Comparison of ENCODE assay signal across 24 cellular contexts in genomic region chr10:71392791-71393781, GRCh38. TPM values are rescaled to one million over a fixed set of nuclear protein-coding genes. Genes with fewer than 3 reads are reported as not detected.
DNase-seq lines count a peak whose midpoint lies in the region; ATAC-seq and TF ChIP-seq lines count a peak whose summit lies in the region.
"Had no signal": no experiment of that assay in that cellular context is flagged by ENCODE, and none has a peak within 500 bp of the region (broad histone marks: within the 10 kb centered on the region; RNA-seq: fewer than 3 reads in every experiment).

No MANE protein-coding gene starts in this region.

- H3K27me3 Mint-ChIP-seq in endodermal cell (ENCODE audit: insufficient read depth), result peaks cover 59% of the 10 kb centered on the region
- H3K27me3 Mint-ChIP-seq in activated T-cell treated with anti-CD3 and anti-CD28 coated beads, Interleukin-2, amount 50 U/mL, for 72 hours (ENCODE audit: low read depth), result peaks cover 55% of the 10 kb centered on the region

- H3K4me3 ChIP-seq in endodermal cell (ENCODE audit: low read length), result no peak overlapping the region
- H3K4me3 ChIP-seq: BLaER1 treated with 17β-estradiol and CSF1 and Interleukin-3, amounts not matched to agents 10 nM and 100 nM; GM12878; K562; SJCRH30 had no signal

- no peaks in the 10 kb centered on the region for H3K9me3 ChIP-seq in endodermal cell (ENCODE audit: control insufficient read depth, low read length)
- H3K9me3 ChIP-seq: BLaER1 treated with 17β-estradiol and CSF1 and Interleukin-3, amounts not matched to agents 10 nM and 100 nM; Caco-2; SJCRH30 had no signal

- H3K4me3 Mint-ChIP-seq in endodermal cell, result no peak overlapping the region
- no peak overlapping the region for H3K4me3 Mint-ChIP-seq in activated T-cell treated with anti-CD3 and anti-CD28 coated beads, Interleukin-2, amount 50 U/mL, for 72 hours
- H3K4me3 Mint-ChIP-seq: CD4-positive, alpha-beta memory T cell; HFFc6 had no signal

- no peaks in the 10 kb centered on the region for H3K9me3 Mint-ChIP-seq in endodermal cell
- H3K9me3 Mint-ChIP-seq in activated T-cell treated with anti-CD3 and anti-CD28 coated beads, Interleukin-2, amount 50 U/mL, for 72 hours, result no peaks in the 10 kb centered on the region
- H3K9me3 Mint-ChIP-seq: CD4-positive, alpha-beta memory T cell; HFFc6 had no signal

- no peak overlapping the region for H3K27ac Mint-ChIP-seq in endodermal cell
- H3K27ac Mint-ChIP-seq in activated T-cell treated with anti-CD3 and anti-CD28 coated beads, Interleukin-2, amount 50 U/mL, for 72 hours, result no peak overlapping the region
- H3K27ac Mint-ChIP-seq: CD4-positive, alpha-beta memory T cell; HFFc6 had no signal

- no peaks in the 10 kb centered on the region for H3K36me3 ChIP-seq in endodermal cell (ENCODE audit: control insufficient read depth, insufficient read depth, low read length)
- H3K36me3 ChIP-seq: BLaER1 treated with 17β-estradiol and CSF1 and Interleukin-3, amounts not matched to agents 10 nM and 100 nM; SJCRH30 had no signal

- peaks cover 49% of the 10 kb centered on the region for H3K27me3 ChIP-seq in endodermal cell (ENCODE audit: control insufficient read depth, insufficient read depth, low read length, poor library complexity, severe bottlenecking)

- peaks cover 4% of the 10 kb centered on the region for H3K4me1 Mint-ChIP-seq in endodermal cell
- H3K4me1 Mint-ChIP-seq in activated T-cell treated with anti-CD3 and anti-CD28 coated beads, Interleukin-2, amount 50 U/mL, for 72 hours (ENCODE audit: low read depth), result no peaks in the 10 kb centered on the region

- H3K36me3 Mint-ChIP-seq in endodermal cell (ENCODE audit: low read depth), result no peaks in the 10 kb centered on the region
- no peaks in the 10 kb centered on the region for H3K36me3 Mint-ChIP-seq in activated T-cell treated with anti-CD3 and anti-CD28 coated beads, Interleukin-2, amount 50 U/mL, for 72 hours (ENCODE audit: insufficient read depth in 2 of 2)
- H3K36me3 Mint-ChIP-seq: CD4-positive, alpha-beta memory T cell had no signal

- ATAC-seq in activated T-cell treated with anti-CD3 and anti-CD28 coated beads, Interleukin-2, amount 50 U/mL, for 72 hours (replicated peaks in 1 of 2), result no peak
- ATAC-seq: GM12878, K562 had no signal

- peak; percentile 25 for DNase-seq in NCI-H146 (lab: John Stamatoyannopoulos, UW)
- DNase-seq in NCI-H146 treated with DMSO at 0.1 percent for 48 hours (lab: John Stamatoyannopoulos, UW; ENCODE audit: unreplicated experiment), result no peak
- DNase-seq in endodermal cell, result peak; percentile 29
- DNase-seq in posterior vena cava (ENCODE audit: low spot score), result peak; percentile 72
- no peak for DNase-seq in mesenteric fat pad (ENCODE audit: low spot score)
- DNase-seq in iPS-NIHi7 (ENCODE audit: extremely low spot score), result no peak
- DNase-seq in activated T-cell treated with anti-CD3 and anti-CD28 coated beads, Interleukin-2, amount 50 U/mL, for 72 hours, result no peak
- DNase-seq in NCI-H2227 (lab: John Stamatoyannopoulos, UW; ENCODE audit: unreplicated experiment), result no peak
- DNase-seq: ACHN; CD4-positive, alpha-beta memory T cell; DND-41; H7; HFFc6; MM.1S; NCI-H1092; NCI-H1436; NCI-H2029; NCI-H524 treated with DMSO at 0.1 percent for 48 hours; SJCRH30 had no signal

- 89 to 92% methylated on average over 14 to 16 of the region's 16 CpGs for WGBS in endodermal cell (ENCODE audit: insufficient coverage in 1 of 2, insufficient read length in 1 of 2), 2 experiments

- H3K4me1 ChIP-seq in endodermal cell (ENCODE audit: control insufficient read depth, insufficient read depth, low read length), result peaks cover 6% of the 10 kb centered on the region
- H3K4me1 ChIP-seq: SJCRH30 had no signal

- intact Hi-C loops in posterior vena cava (cut with DNase I), result no loop called here

- H3K9ac ChIP-seq in endodermal cell (ENCODE audit: extremely low read depth, low read length, poor library complexity, severe bottlenecking), result no peak overlapping the region
- H3K9ac ChIP-seq: BLaER1 treated with 17β-estradiol and CSF1 and Interleukin-3, amounts not matched to agents 10 nM and 100 nM had no signal

- TF ChIP-seq CTCF in endodermal cell (conservative IDR thresholded peaks at IDR 0.05), result no peak

- no peak overlapping the region for H3K27ac ChIP-seq in endodermal cell (ENCODE audit: low read depth, low read length)
- H3K27ac ChIP-seq: 22Rv1; BLaER1 treated with 17β-estradiol and CSF1 and Interleukin-3, amounts not matched to agents 10 nM and 100 nM; SJCRH30 had no signal

RNA-seq across cellular contexts. Expression of gene CDH23, which starts 3.6 kb away (rescaled TPM):
- total RNA-seq in endodermal cell (1 to 10 TPM; 2.1 to 4.2 TPM), posterior vena cava (10 to 100 TPM; 24.5 to 43.0 TPM), mesenteric fat pad (9.7 TPM)
- 9.2 TPM for polyA plus RNA-seq in endodermal cell (2013, experiment 1 of 2)
- polyA plus RNA-seq in endodermal cell (2013, experiment 2 of 2), result 10.8 TPM
- total RNA-seq in activated T-cell treated with anti-CD3 and anti-CD28 coated beads, Interleukin-2, amount 50 U/mL, for 72 hours, result 1 to 10 TPM; 1.1 to 2.8 TPM

Comparison
In these comparisons a context has a peak if more than half of its experiments do, and no peak if none do; other contexts are left out.
1. DNase-seq: peak in NCI-H146 (single experiment), endodermal cell (single experiment) and posterior vena cava (single experiment); none in NCI-H146 treated with DMSO at 0.1 percent for 48 hours (single experiment), mesenteric fat pad (single experiment), iPS-NIHi7 (single experiment), activated T-cell treated with anti-CD3 and anti-CD28 coated beads, Interleukin-2, amount 50 U/mL, for 72 hours (0 of 2) and NCI-H2227 (single experiment).